ENCODE assay signal across 8 cellular contexts in genomic region chr19:52237771-52238400, GRCh38. TPM values are rescaled to one million over a fixed set of nuclear protein-coding genes. Genes with fewer than 3 reads are reported as not detected.
DNase-seq lines count a peak whose midpoint lies in the region; ATAC-seq and TF ChIP-seq lines count a peak whose summit lies in the region.

No MANE protein-coding gene starts in this region.

- peak; percentile 88 to 96 (median 92) for ATAC-seq in right lobe of liver
- ATAC-seq in HG03378 (IDR thresholded peaks at IDR 0.05; ENCODE audit: unreplicated experiment) = no peak

- H3K9me3 ChIP-seq in right lobe of liver = no peaks in the 10 kb centered on the region

- H3K27me3 ChIP-seq in right lobe of liver = no peaks in the 10 kb centered on the region

- DNase-seq in NCI-H446 (lab: John Stamatoyannopoulos, UW) (peak; percentile 42 to 70), NCI-H446 treated with DMSO at 0.1 percent for 48 hours (lab: John Stamatoyannopoulos, UW) (no peak), NCI-H2029 (lab: John Stamatoyannopoulos, UW) (peak; percentile 63), cerebellum (ENCODE audit: low spot score) (peak; percentile 54), right lobe of liver (peak in 2 of 3 donors; percentile 32 to 59)
- peak; percentile 26 for DNase-seq in activated CD4-positive, CD25-positive, alpha-beta regulatory T cell treated with anti-CD3 and anti-CD28 coated beads, Interleukin-2, amount 50 U/mL, for 16 hours (ENCODE audit: low read depth, low spot score)
- peak; percentile 18 to 34 (median 32) for DNase-seq in stimulated activated CD4-positive, alpha-beta T cell treated with anti-CD3 and anti-CD28 coated beads, TNF-alpha, amount 100 ng/mL, for 4 hours (ENCODE audit: low read depth in 3 of 3)

- H3K4me3 ChIP-seq in right lobe of liver = no peak overlapping the region

- H3K27ac ChIP-seq in right lobe of liver = no peak overlapping the region

- TF ChIP-seq CTCF in right lobe of liver (IDR thresholded peaks at IDR 0.05) = peak; percentile 80 to 94 (median 90)

- no peaks in the 10 kb centered on the region for H3K36me3 ChIP-seq in right lobe of liver

- intact Hi-C loops in right lobe of liver (cut with DNase I) = loop anchor here in 1 of 2 donors (5.0 kb wide), 1 partner anchor 101 kb away; the partner anchor contains the start of gene ZNF616

- TF ChIP-seq POLR2A in right lobe of liver (IDR thresholded peaks at IDR 0.05) = no peak

- 10% methylated on average over 8 of the region's 8 CpGs for WGBS in right lobe of liver (ENCODE audit: insufficient coverage, low coverage, low lambda C conversion rate, missing lambda C conversion rate)

- H3K4me1 ChIP-seq in right lobe of liver = no peaks in the 10 kb centered on the region

RNA-seq across cellular contexts. Expression of gene ZNF766, which starts 31.5 kb away (rescaled TPM):
- 15.8 TPM for total RNA-seq in cerebellum
- total RNA-seq in right lobe of liver = 1 to 10 TPM; 2.3 to 6.0 (median 4.9) TPM

RNA-seq across cellular contexts. Expression of gene PPP2R1A, which starts 48.0 kb away (rescaled TPM):
- total RNA-seq in cerebellum = 127 TPM
- total RNA-seq in right lobe of liver = 10 to 100 TPM; 59.4 to 93.0 (median 82.4) TPM

RNA-seq across cellular contexts. Expression of gene ZNF480, which starts 59.1 kb away (rescaled TPM):
- total RNA-seq in cerebellum (11.1 TPM), right lobe of liver (1 to 10 TPM; 3.7 to 7.1 (median 5.3) TPM)
